ENCODE assay signal across 2 cellular contexts in genomic region chr17:2090804-2091534, GRCh38.
TF ChIP-seq lines count a peak whose summit lies in the region.

No MANE protein-coding gene starts in this region.

TF ChIP-seq in A549, 52 proteins besides CTCF, POLR2A, EP300 and RAD21 (continued from another document):
- TF ChIP-seq ZSCAN20 (CRISPR knock-in tag; IDR thresholded peaks at IDR 0.05) (no peak), EHMT2 (IDR thresholded peaks at IDR 0.05; ENCODE audit: low read depth) (no peak)
- TF ChIP-seq, protein P1, sequence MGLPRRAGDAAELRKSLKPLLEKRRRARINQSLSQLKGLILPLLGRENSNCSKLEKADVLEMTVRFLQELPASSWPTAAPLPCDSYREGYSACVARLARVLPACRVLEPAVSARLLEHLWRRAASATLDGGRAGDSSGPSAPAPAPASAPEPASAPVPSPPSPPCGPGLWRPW (IDR thresholded peaks at IDR 0.05) = no peak
TF ChIP-seq in A549: peak in this region for 0.

TF ChIP-seq in HCT116, 20 proteins besides CTCF, POLR2A, EP300 and RAD21:
- no peak for TF ChIP-seq ZBTB33 (IDR thresholded peaks at IDR 0.05; ENCODE audit: extremely low read depth, insufficient replicate concordance, low read length)
- TF ChIP-seq JUND (IDR thresholded peaks at IDR 0.05) = no peak
